In the genomic region with DNA sequence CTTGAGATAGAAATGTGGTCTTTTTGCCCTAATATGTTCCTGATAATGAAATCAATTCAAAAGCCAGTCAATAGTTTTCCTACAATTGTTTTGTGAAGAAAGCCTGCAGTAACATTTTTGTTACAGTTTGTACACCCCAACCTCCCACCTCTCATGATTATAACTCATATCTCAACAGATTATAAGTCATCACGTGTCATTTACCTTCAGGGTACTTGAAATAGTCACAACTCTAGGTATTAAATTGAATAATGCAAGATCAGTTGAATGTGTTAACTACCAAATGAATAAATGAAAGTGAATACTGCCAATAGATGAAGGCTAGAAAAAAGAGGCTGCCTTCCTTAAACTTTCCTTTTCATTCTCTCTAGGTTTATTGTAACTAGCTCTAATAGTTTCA, we compare ENCODE assay signal across 22 cellular contexts. TPM values are rescaled to one million over a fixed set of nuclear protein-coding genes. Genes with fewer than 3 reads are reported as not detected.
A peak's percentile ranks its signal among the peaks of the same experiment; 100 is the strongest.
DNase-seq lines count a peak whose midpoint lies in the region; ATAC-seq and TF ChIP-seq lines count a peak whose summit lies in the region.
"Had no signal": no experiment of that assay in that cellular context is flagged by ENCODE, and none has a peak within 500 bp of the region (broad histone marks: within the 10 kb centered on the region; RNA-seq: fewer than 3 reads in every experiment).

No MANE protein-coding gene starts in this region.

- no peak for TF ChIP-seq CTCF in activated CD8-positive, alpha-beta T cell treated with anti-CD3 and anti-CD28 coated beads for 36 hours (IDR thresholded peaks at IDR 0.05)
- TF ChIP-seq CTCF in CD8-positive, alpha-beta T cell (IDR thresholded peaks at IDR 0.05), result no peak
- no peak for TF ChIP-seq CTCF in GM13976 (IDR thresholded peaks at IDR 0.05; ENCODE audit: borderline replicate concordance, control extremely low read depth, extremely low read depth, insufficient read depth, missing control alignments)

- CTCF ChIA-PET in activated CD8-positive, alpha-beta T cell treated with anti-CD3 and anti-CD28 coated beads for 36 hours (lab: Charles Lee), result no interaction called here
- CTCF ChIA-PET in activated CD8-positive, alpha-beta T cell treated with anti-CD3 and anti-CD28 coated beads, Interleukin-2, amount 10 ng/mL, durations not matched to agents 7 days and 5 days (lab: Charles Lee), result no interaction called here
- CTCF ChIA-PET in CD8-positive, alpha-beta T cell (lab: Charles Lee), result no interaction called here

- in situ Hi-C loops in GM13976 (cut with MboI; ENCODE audit: low sequenced_read_pairs, unreplicated experiment), result no loop called here

- intact Hi-C loops in activated CD8-positive, alpha-beta T cell treated with anti-CD3 and anti-CD28 coated beads for 36 hours (cut with micrococcal nuclease), result no loop called here
- intact Hi-C loops in CD8-positive, alpha-beta T cell (cut with DNase I, micrococcal nuclease), result no loop called here

- no peaks in the 10 kb centered on the region for H3K36me3 Mint-ChIP-seq in activated CD8-positive, alpha-beta T cell treated with anti-CD3 and anti-CD28 coated beads for 36 hours (ENCODE audit: low read depth)
- H3K36me3 Mint-ChIP-seq in activated CD8-positive, alpha-beta T cell treated with anti-CD3 and anti-CD28 coated beads, Interleukin-2, amount 10 ng/mL, durations not matched to agents 7 days and 5 days (ENCODE audit: low read depth), result peaks cover 3% of the 10 kb centered on the region
- H3K36me3 Mint-ChIP-seq in CD8-positive, alpha-beta T cell, result peaks cover 20% of the 10 kb centered on the region
- peaks cover 3% of the 10 kb centered on the region for H3K36me3 Mint-ChIP-seq in effector memory CD8-positive, alpha-beta T cell (ENCODE audit: insufficient read depth)

- DNase-seq in activated CD8-positive, alpha-beta T cell treated with anti-CD3 and anti-CD28 coated beads for 36 hours, result no peak
- DNase-seq in activated CD8-positive, alpha-beta T cell treated with anti-CD3 and anti-CD28 coated beads, Interleukin-2, amount 10 ng/mL, durations not matched to agents 7 days and 5 days, result no peak
- no peak for DNase-seq in CD8-positive, alpha-beta T cell
- no peak for DNase-seq in effector memory CD8-positive, alpha-beta T cell
- DNase-seq in GM13976 (ENCODE audit: low spot score), result no peak
- no peak for DNase-seq in Kasumi-1 (lab: John Stamatoyannopoulos, UW)
- DNase-seq in NCI-H1105 (lab: John Stamatoyannopoulos, UW), result no peak
- DNase-seq: CD4-positive, CD25-positive, alpha-beta regulatory T cell; COR-L47; MG63; NCI-H1048; NCI-H1417 treated with DMSO at 0.1 percent for 48 hours; NCI-H1694 treated with DMSO at 0.1 percent for 48 hours; NCI-H2081; NCI-H2227 treated with DMSO at 0.1 percent for 48 hours; NCI-H526 treated with DMSO at 0.1 percent for 48 hours; PC-9; SJCRH30 had no signal

- no peaks in the 10 kb centered on the region for H3K9me3 Mint-ChIP-seq in activated CD8-positive, alpha-beta T cell treated with anti-CD3 and anti-CD28 coated beads for 36 hours
- no peaks in the 10 kb centered on the region for H3K9me3 Mint-ChIP-seq in activated CD8-positive, alpha-beta T cell treated with anti-CD3 and anti-CD28 coated beads, Interleukin-2, amount 10 ng/mL, durations not matched to agents 7 days and 5 days (ENCODE audit: insufficient read depth)
- no peaks in the 10 kb centered on the region for H3K9me3 Mint-ChIP-seq in CD8-positive, alpha-beta T cell
- H3K9me3 Mint-ChIP-seq in effector memory CD8-positive, alpha-beta T cell, result no peaks in the 10 kb centered on the region
- H3K9me3 Mint-ChIP-seq: CD4-positive, CD25-positive, alpha-beta regulatory T cell had no signal

- H3K27me3 ChIP-seq in CD8-positive, alpha-beta T cell (ENCODE audit: insufficient read depth, low read length), result no peaks in the 10 kb centered on the region
- H3K27me3 ChIP-seq: BLaER1, MG63, SJCRH30 had no signal

- no peaks in the 10 kb centered on the region for H3K36me3 ChIP-seq in CD8-positive, alpha-beta T cell (ENCODE audit: insufficient read depth, low read length)
- H3K36me3 ChIP-seq: SJCRH30 had no signal

- ATAC-seq in activated CD8-positive, alpha-beta T cell treated with anti-CD3 and anti-CD28 coated beads for 36 hours, result no peak
- no peak for ATAC-seq in activated CD8-positive, alpha-beta T cell treated with anti-CD3 and anti-CD28 coated beads, Interleukin-2, amount 10 ng/mL, durations not matched to agents 7 days and 5 days
- no peak for ATAC-seq in CD8-positive, alpha-beta T cell
- peak; percentile 36 for ATAC-seq in GM19438 (IDR thresholded peaks at IDR 0.05; ENCODE audit: low read depth, unreplicated experiment)
- no peak for ATAC-seq in effector memory CD8-positive, alpha-beta T cell (replicated peaks)
- ATAC-seq: HepG2, Right ventricle myocardium inferior had no signal

- no peaks in the 10 kb centered on the region for H3K4me1 ChIP-seq in CD8-positive, alpha-beta T cell (ENCODE audit: insufficient read depth, low read length)
- H3K4me1 ChIP-seq: BLaER1, SJCRH30 had no signal

- peak overlapping the region; percentile 2 for H3K27ac Mint-ChIP-seq in activated CD8-positive, alpha-beta T cell treated with anti-CD3 and anti-CD28 coated beads for 36 hours
- H3K27ac Mint-ChIP-seq in activated CD8-positive, alpha-beta T cell treated with anti-CD3 and anti-CD28 coated beads, Interleukin-2, amount 10 ng/mL, durations not matched to agents 7 days and 5 days, result no peak overlapping the region
- peak overlapping the region; percentile 63 for H3K27ac Mint-ChIP-seq in CD8-positive, alpha-beta T cell
- H3K27ac Mint-ChIP-seq in effector memory CD8-positive, alpha-beta T cell, result peak overlapping the region; percentile 69 to 86

- H3K4me3 Mint-ChIP-seq in activated CD8-positive, alpha-beta T cell treated with anti-CD3 and anti-CD28 coated beads for 36 hours, result no peak overlapping the region
- no peak overlapping the region for H3K4me3 Mint-ChIP-seq in activated CD8-positive, alpha-beta T cell treated with anti-CD3 and anti-CD28 coated beads, Interleukin-2, amount 10 ng/mL, durations not matched to agents 7 days and 5 days
- no peak overlapping the region for H3K4me3 Mint-ChIP-seq in CD8-positive, alpha-beta T cell
- H3K4me3 Mint-ChIP-seq in effector memory CD8-positive, alpha-beta T cell, result peak overlapping the region; percentile 63 to 65
- H3K4me3 Mint-ChIP-seq: CD4-positive, CD25-positive, alpha-beta regulatory T cell had no signal

- peaks cover 5% of the 10 kb centered on the region for H3K4me1 Mint-ChIP-seq in activated CD8-positive, alpha-beta T cell treated with anti-CD3 and anti-CD28 coated beads for 36 hours (ENCODE audit: low read depth)
- peaks cover 3% of the 10 kb centered on the region for H3K4me1 Mint-ChIP-seq in activated CD8-positive, alpha-beta T cell treated with anti-CD3 and anti-CD28 coated beads, Interleukin-2, amount 10 ng/mL, durations not matched to agents 7 days and 5 days (ENCODE audit: low read depth)
- peaks cover 4% of the 10 kb centered on the region for H3K4me1 Mint-ChIP-seq in CD8-positive, alpha-beta T cell (ENCODE audit: low read depth)
- H3K4me1 Mint-ChIP-seq in effector memory CD8-positive, alpha-beta T cell (ENCODE audit: low read depth in 2 of 2), result peaks cover 0 to 10% of the 10 kb centered on the region in 2 donors

- no peaks in the 10 kb centered on the region for H3K27me3 Mint-ChIP-seq in activated CD8-positive, alpha-beta T cell treated with anti-CD3 and anti-CD28 coated beads for 36 hours
- no peaks in the 10 kb centered on the region for H3K27me3 Mint-ChIP-seq in activated CD8-positive, alpha-beta T cell treated with anti-CD3 and anti-CD28 coated beads, Interleukin-2, amount 10 ng/mL, durations not matched to agents 7 days and 5 days (ENCODE audit: low read depth)
- H3K27me3 Mint-ChIP-seq in CD8-positive, alpha-beta T cell (ENCODE audit: low read depth), result no peaks in the 10 kb centered on the region
- H3K27me3 Mint-ChIP-seq in effector memory CD8-positive, alpha-beta T cell, result no peaks in the 10 kb centered on the region
- H3K27me3 Mint-ChIP-seq: CD4-positive, CD25-positive, alpha-beta regulatory T cell had no signal

- POLR2A ChIA-PET in activated CD8-positive, alpha-beta T cell treated with anti-CD3 and anti-CD28 coated beads for 36 hours (lab: Charles Lee), result interaction anchor here (0.9 kb wide), 1 partner anchor 33 kb away, joined by 3 read pairs; a partner anchor contains a TSS
- POLR2A ChIA-PET in activated CD8-positive, alpha-beta T cell treated with anti-CD3 and anti-CD28 coated beads, Interleukin-2, amount 10 ng/mL, durations not matched to agents 7 days and 5 days (lab: Charles Lee), result no interaction called here
- POLR2A ChIA-PET in CD8-positive, alpha-beta T cell (lab: Charles Lee), result no interaction called here

- H3K4me3 ChIP-seq in CD8-positive, alpha-beta T cell (ENCODE audit: low read depth, low read length), result no peak overlapping the region
- H3K4me3 ChIP-seq: BLaER1, MG63, PC-9, SJCRH30 had no signal

- H3K9me3 ChIP-seq in CD8-positive, alpha-beta T cell (ENCODE audit: low read length), result no peaks in the 10 kb centered on the region
- H3K9me3 ChIP-seq: BLaER1, MG63, SJCRH30 had no signal

- no peak overlapping the region for H3K27ac ChIP-seq in CD8-positive, alpha-beta T cell (ENCODE audit: low read depth, low read length)
- H3K27ac ChIP-seq: BLaER1, PC-9, SJCRH30 had no signal

RNA-seq across cellular contexts. Expression of a gene that starts 32.9 kb away (rescaled TPM):
- total RNA-seq in activated CD8-positive, alpha-beta T cell treated with anti-CD3 and anti-CD28 coated beads for 36 hours, result 10 to 100 TPM; 74.3 to 75.1 TPM
- 10 to 100 TPM; 76.6 to 79.0 TPM for total RNA-seq in activated CD8-positive, alpha-beta T cell treated with anti-CD3 and anti-CD28 coated beads, Interleukin-2, amount 10 ng/mL, durations not matched to agents 7 days and 5 days
- 100 to 1,000 TPM; 103 to 104 TPM for total RNA-seq in CD8-positive, alpha-beta T cell

Comparison
In these comparisons a context has a peak if more than half of its experiments do, and no peak if none do; other contexts are left out.
1. H3K4me3 Mint-ChIP-seq: peak in effector memory CD8-positive, alpha-beta T cell (2 of 2); none in activated CD8-positive, alpha-beta T cell treated with anti-CD3 and anti-CD28 coated beads for 36 hours (single experiment), activated CD8-positive, alpha-beta T cell treated with anti-CD3 and anti-CD28 coated beads, Interleukin-2, amount 10 ng/mL, durations not matched to agents 7 days and 5 days (single experiment) and CD8-positive, alpha-beta T cell (single experiment).